ENCODE assay signal across 8 cellular contexts in genomic region chr1:59146651-59147358, GRCh38.
A peak's percentile ranks its signal among the peaks of the same experiment; 100 is the strongest.
DNase-seq lines count a peak whose midpoint lies in the region; ATAC-seq lines count a peak whose summit lies in the region.

No MANE protein-coding gene starts in this region.

- H2BK120ac ChIP-seq in trophoblast cell (ENCODE audit: insufficient read depth, low read length, poor library complexity) = peak overlapping the region; percentile 85

- H4K20me1 ChIP-seq in GM23248 (ENCODE audit: insufficient read depth) = no peaks in the 10 kb centered on the region

- H3K4me1 ChIP-seq in GM23248 (ENCODE audit: insufficient read depth) = peaks cover 56% of the 10 kb centered on the region
- H3K4me1 ChIP-seq in trophoblast cell (ENCODE audit: control insufficient read depth in 1 of 2, insufficient read depth in 2 of 2, low read length in 2 of 2) = peaks cover 19 to 31% of the 10 kb centered on the region in 2 experiments
- peaks cover 7 to 9% of the 10 kb centered on the region in 2 donors for H3K4me1 ChIP-seq in aorta (ENCODE audit: control insufficient read depth in 1 of 2, insufficient read depth in 2 of 2, low read length in 2 of 2)

- peak overlapping the region; percentile 24 for H3K4ac ChIP-seq in trophoblast cell (ENCODE audit: low read depth, low read length)

- H3K4me3 ChIP-seq in GM23248 (peak overlapping the region; percentile 67), trophoblast cell (ENCODE audit: low read depth, low read length) (peak overlapping the region; percentile 13), aorta (ENCODE audit: low read length in 2 of 2) (peak overlapping the region; percentile 0 to 1)

- H3K4me2 ChIP-seq in GM23248 (ENCODE audit: unreplicated experiment) (peak overlapping the region; percentile 80), trophoblast cell (ENCODE audit: low read length) (peak overlapping the region; percentile 69)

- no peak overlapping the region for H2AK5ac ChIP-seq in trophoblast cell (ENCODE audit: low read length)

- peaks cover 53% of the 10 kb centered on the region for H3F3A ChIP-seq in GM23248 (ENCODE audit: insufficient read depth)

- no peaks in the 10 kb centered on the region for H3K9me2 ChIP-seq in GM23248 (ENCODE audit: insufficient read depth)

- H4K91ac ChIP-seq in trophoblast cell (ENCODE audit: low read depth, low read length) = peak overlapping the region; percentile 91

- H3K27ac ChIP-seq in GM23248 (peak overlapping the region; percentile 14; the same call in 1 of the 2 replicates), trophoblast cell (ENCODE audit: low read depth, low read length) (no peak overlapping the region), aorta (ENCODE audit: low read depth in 1 of 2, low read length in 2 of 2) (peak overlapping the region; percentile 31 to 84)

- H2BK12ac ChIP-seq in trophoblast cell (ENCODE audit: low read length) = peak overlapping the region; percentile 88

- H3K9ac ChIP-seq in GM23248 (peak overlapping the region; percentile 74), trophoblast cell (ENCODE audit: low read length) (peak overlapping the region; percentile 46)

- H3K27me3 ChIP-seq in GM23248 (replicated peaks; ENCODE audit: insufficient read depth) (no peaks in the 10 kb centered on the region), trophoblast cell (ENCODE audit: insufficient read depth, low read length) (no peaks in the 10 kb centered on the region), aorta (ENCODE audit: control insufficient read depth in 1 of 2, insufficient read depth in 2 of 2, low read length in 1 of 2) (no peaks in the 10 kb centered on the region)

- DNase-seq in EL = peak; percentile 65
- DNase-seq in GM23248 = peak; percentile 62
- DNase-seq in NCI-H226 = peak; percentile 84
- DNase-seq in activated gamma-delta T cell (lab: John Stamatoyannopoulos, UW) = peak; percentile 38
- peak; percentile 72 for DNase-seq in Right ventricle myocardium inferior (ENCODE audit: missing footprints)
- DNase-seq in trophoblast cell = peak in 1 of 2 donors; percentile 57
- peak; percentile 75 to 88 for DNase-seq in aorta
- no peak for DNase-seq in NCI-H1436 (lab: John Stamatoyannopoulos, UW)

- H2BK5ac ChIP-seq in trophoblast cell (ENCODE audit: low read depth, low read length, poor library complexity) = peak overlapping the region; percentile 64

- H2AFZ ChIP-seq in GM23248 (peak overlapping the region; percentile 81), trophoblast cell (ENCODE audit: insufficient read depth, low read length, poor library complexity) (peak overlapping the region; percentile 73)

- H4K12ac ChIP-seq in trophoblast cell (ENCODE audit: low read depth, low read length) = peak overlapping the region; percentile 58

- ATAC-seq in Right ventricle myocardium inferior (peak; percentile 42), aorta (ENCODE audit: low FRiP score) (peak; percentile 69)

- H4K8ac ChIP-seq in trophoblast cell (ENCODE audit: low read depth, low read length) = peak overlapping the region; percentile 74

- H3K36me3 ChIP-seq in GM23248 (ENCODE audit: low read depth) (no peaks in the 10 kb centered on the region), trophoblast cell (ENCODE audit: control insufficient read depth in 1 of 2, insufficient read depth in 2 of 2, low read length in 2 of 2) (no peaks in the 10 kb centered on the region), aorta (ENCODE audit: control insufficient read depth in 1 of 2, insufficient read depth in 2 of 2, low read length in 1 of 2) (no peaks in the 10 kb centered on the region)

- H3K79me2 ChIP-seq in GM23248 (ENCODE audit: insufficient read depth) = no peaks in the 10 kb centered on the region
- peaks cover 3% of the 10 kb centered on the region for H3K79me2 ChIP-seq in trophoblast cell (ENCODE audit: control insufficient read depth, insufficient read depth, low read length, poor library complexity)

- no peak overlapping the region for H3K23ac ChIP-seq in trophoblast cell (ENCODE audit: low read length)

- no peaks in the 10 kb centered on the region for H3K9me3 ChIP-seq in GM23248 (ENCODE audit: low read depth)
- no peaks in the 10 kb centered on the region for H3K9me3 ChIP-seq in trophoblast cell (ENCODE audit: insufficient read depth, low read depth, low read length)
- no peaks in the 10 kb centered on the region for H3K9me3 ChIP-seq in aorta (ENCODE audit: control insufficient read depth, low read length)

- intact Hi-C loops in Right ventricle myocardium inferior (cut with DNase I) = loop anchor here (10.0 kb wide), 1 partner anchor 608 kb away; no protein-coding TSS in a partner anchor
- intact Hi-C loops in aorta (cut with DNase I) = loop anchor here (5.0 to 10.0 kb wide), 2 partner anchors 150 to 558 kb away; partner anchors contain the start of gene FGGY (in 1 of the 2)

- in situ Hi-C loops in GM23248 (cut with MboI) = no loop called here

- H3K14ac ChIP-seq in trophoblast cell (ENCODE audit: low read length) = peak overlapping the region; percentile 84

- peaks cover 26% of the 10 kb centered on the region for H3K79me1 ChIP-seq in trophoblast cell (ENCODE audit: low read length)

- 2 to 3% methylated on average over 20 to 45 of the region's 52 CpGs for WGBS in GM23248 (ENCODE audit: low coverage in 1 of 2, low lambda C conversion rate in 2 of 2, missing lambda C conversion rate in 2 of 2), 2 experiments
- no CpG with 5 or more reads among the region's 52 CpGs for WGBS in trophoblast cell (ENCODE audit: extremely low coverage, insufficient coverage, insufficient read length)
- 1% methylated on average over 52 of the region's 52 CpGs for WGBS in aorta, 2 donors

- peak overlapping the region; percentile 84 for H3K18ac ChIP-seq in trophoblast cell (ENCODE audit: low read length)

Comparison
In these comparisons a context has a peak if more than half of its experiments do, and no peak if none do; other contexts are left out.
1. H3K4me3 ChIP-seq: peak in every context shown above with its lines; median percentile 67 in GM23248; 13 in trophoblast cell; 0 in aorta.